ENCODE assay signal across 1 cellular context in genomic region chrX:73818200-73819116, GRCh38.
A peak's percentile ranks its signal among the peaks of the same experiment; 100 is the strongest.
TF ChIP-seq lines count a peak whose summit lies in the region.

No MANE protein-coding gene starts in this region.

TF ChIP-seq in HEK293, 187 proteins besides CTCF, POLR2A, EP300 and RAD21 (continued from another document):
- TF ChIP-seq ZNF549 (tag by site-specific recombination; IDR thresholded peaks at IDR 0.05), result 0 out of 2 replicates have a peak, but pooled peaks have one; percentile 3
- TF ChIP-seq SCRT2 (tag by site-specific recombination; IDR thresholded peaks at IDR 0.05), result no peak
- 0 out of 2 replicates have a peak, but pooled peaks have one; percentile 5 for TF ChIP-seq GFI1B (tag by site-specific recombination; IDR thresholded peaks at IDR 0.05)
- TF ChIP-seq ZNF701 (tag by site-specific recombination; IDR thresholded peaks at IDR 0.05), result no peak
